Comparison of ENCODE assay signal across 8 cellular contexts in the genomic region with DNA sequence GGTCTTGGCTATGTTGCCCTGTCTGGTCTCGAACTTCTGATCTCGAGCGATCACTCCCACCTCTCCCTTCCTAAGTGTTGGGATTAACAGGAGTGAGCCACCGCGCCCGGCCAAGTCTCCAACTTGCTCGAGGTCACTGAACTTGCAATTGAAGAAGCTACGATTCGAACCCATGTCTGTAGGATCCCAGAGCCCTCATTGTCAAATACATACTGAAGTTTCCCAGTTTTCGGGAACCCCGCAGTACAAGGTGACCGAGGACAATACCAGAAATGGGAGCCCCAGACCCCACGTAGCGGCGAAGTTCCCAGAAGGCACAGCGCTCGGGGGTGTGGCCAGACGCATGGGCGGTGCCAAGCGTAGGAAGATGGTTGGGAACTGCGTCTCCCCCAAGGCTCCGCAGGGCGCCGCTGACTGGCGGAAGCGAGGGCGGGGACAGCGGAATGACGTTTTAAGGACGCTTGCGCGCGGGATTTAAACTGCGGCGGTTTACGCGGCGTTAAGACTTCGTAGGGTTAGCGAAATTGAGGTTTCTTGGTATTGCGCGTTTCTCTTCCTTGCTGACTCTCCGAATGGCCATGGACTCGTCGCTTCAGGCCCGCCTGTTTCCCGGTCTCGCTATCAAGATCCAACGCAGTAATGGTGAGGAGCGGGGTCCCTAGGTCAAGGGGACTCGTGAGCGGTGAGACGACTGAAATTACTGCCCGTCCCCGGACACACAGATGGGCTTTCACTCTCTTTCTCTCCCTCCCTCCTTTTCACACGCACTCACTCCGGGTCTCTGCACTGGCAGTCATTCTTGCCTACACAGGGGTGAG. TPM values are rescaled to one million over a fixed set of nuclear protein-coding genes. Genes with fewer than 3 reads are reported as not detected.
DNase-seq lines count a peak whose midpoint lies in the region; ATAC-seq and TF ChIP-seq lines count a peak whose summit lies in the region.

A gene (plus strand): TSS at position 477 of the 818 bp plus-strand sequence. CDS start 96 bp downstream, at position 573.

- no peaks in the 10 kb centered on the region for H4K20me1 ChIP-seq in KMS-11 (ENCODE audit: insufficient read depth)

- intact Hi-C loops in esophagus muscularis mucosa (cut with DNase I): no loop called here

- H3K4me1 ChIP-seq in KMS-11 (ENCODE audit: low read depth, poor library complexity, severe bottlenecking) (peaks cover 37% of the 10 kb centered on the region), Peyer's patch (peaks cover 0 to 9% (median 6%) of the 10 kb centered on the region in 4 donors), esophagus muscularis mucosa (peaks cover 9 to 12% (median 10%) of the 10 kb centered on the region in 4 donors), muscle layer of duodenum (ENCODE audit: control insufficient read depth in 1 of 2, insufficient read depth in 2 of 2, low read length in 2 of 2) (peaks cover 0 to 7% of the 10 kb centered on the region in 2 donors)

- H3K9me3 ChIP-seq in Peyer's patch (no peaks in the 10 kb centered on the region), esophagus muscularis mucosa (no peaks in the 10 kb centered on the region), muscle layer of duodenum (ENCODE audit: control insufficient read depth in 1 of 2, low read length in 2 of 2) (no peaks in the 10 kb centered on the region)

- H3K27me3 ChIP-seq in KMS-11 (ENCODE audit: insufficient read depth, low read depth) (no peaks in the 10 kb centered on the region), Peyer's patch (no peaks in the 10 kb centered on the region), esophagus muscularis mucosa (no peaks in the 10 kb centered on the region), muscle layer of duodenum (ENCODE audit: low read depth, low read length) (no peaks in the 10 kb centered on the region)

- H3K27ac ChIP-seq in KMS-11: peak within 1 kb of the TSS; percentile 53
- H3K27ac ChIP-seq in Peyer's patch: peak within 1 kb of the TSS; percentile 80 to 84 (median 83)
- peak within 1 kb of the TSS; percentile 81 to 90 (median 88) for H3K27ac ChIP-seq in esophagus muscularis mucosa (replicated peaks in 1 of 4)
- peak within 1 kb of the TSS; percentile 93 for H3K27ac ChIP-seq in muscle layer of duodenum (ENCODE audit: low read length)

- DNase-seq in DMS53 treated with DMSO at 0.1 percent for 48 hours (lab: John Stamatoyannopoulos, UW; ENCODE audit: unreplicated experiment) (peak; percentile 94), Peyer's patch (peak; percentile 95 to 98 (median 96)), esophagus muscularis mucosa (ENCODE audit: extremely low spot score) (peak; percentile 98)
- peak; percentile 99 for DNase-seq in activated T-cell treated with anti-CD3 and anti-CD28 coated beads, Interleukin-2, amount 50 U/mL, for 48 hours
- peak; percentile 93 to 94 for DNase-seq in stimulated activated CD8-positive, alpha-beta memory T cell treated with anti-CD3 and anti-CD28 coated beads, Interleukin-7, amount 100 ng/mL, for 4 hours (ENCODE audit: low read depth in 2 of 2)

- 0% methylated on average over 38 of the region's 57 CpGs for WGBS in esophagus muscularis mucosa

- TF ChIP-seq CTCF in KMS-11 (conservative IDR thresholded peaks at IDR 0.05; ENCODE audit: low read depth, low read length): no peak
- TF ChIP-seq CTCF in Peyer's patch (IDR thresholded peaks at IDR 0.05): peak in 1 of 6 experiments; percentile 21
- peak in 1 of 3 experiments; percentile 35 for TF ChIP-seq CTCF in esophagus muscularis mucosa (IDR thresholded peaks at IDR 0.05)

- peaks cover 48% of the 10 kb centered on the region for H3K79me2 ChIP-seq in KMS-11 (ENCODE audit: insufficient read depth, low read depth)

- peak; percentile 97 for ATAC-seq in GM21737 (IDR thresholded peaks at IDR 0.05; ENCODE audit: unreplicated experiment)

- H3K4me2 ChIP-seq in KMS-11: peak within 1 kb of the TSS; percentile 87

- TF ChIP-seq EP300 in esophagus muscularis mucosa (IDR thresholded peaks at IDR 0.05): peak; percentile 12

- peak within 1 kb of the TSS; percentile 64 for H3K9ac ChIP-seq in KMS-11

- no peaks in the 10 kb centered on the region; the same call in 1 of the 2 replicates for H3K36me3 ChIP-seq in KMS-11 (ENCODE audit: insufficient read depth)
- H3K36me3 ChIP-seq in Peyer's patch: no peaks in the 10 kb centered on the region
- H3K36me3 ChIP-seq in esophagus muscularis mucosa: no peaks in the 10 kb centered on the region
- H3K36me3 ChIP-seq in muscle layer of duodenum (ENCODE audit: control insufficient read depth in 1 of 2, insufficient read depth in 2 of 2, low read length in 2 of 2): no peaks in the 10 kb centered on the region

- TF ChIP-seq POLR2A in Peyer's patch (IDR thresholded peaks at IDR 0.05): peak; percentile 48 to 73
- TF ChIP-seq POLR2A in esophagus muscularis mucosa (IDR thresholded peaks at IDR 0.05; ENCODE audit: low read depth): peak; percentile 52

- H3K4me3 ChIP-seq in KMS-11 (IDR thresholded peaks at IDR 0.05; ENCODE audit: insufficient read depth, low read depth, low read length) (peak within 1 kb of the TSS; percentile 83), Peyer's patch (peak within 1 kb of the TSS; percentile 53 to 60 (median 56)), esophagus muscularis mucosa (peak within 1 kb of the TSS; percentile 57 to 67 (median 60)), muscle layer of duodenum (ENCODE audit: low read depth in 1 of 2, low read length in 2 of 2) (peak within 1 kb of the TSS; percentile 68 to 78)

- H2AFZ ChIP-seq in KMS-11 (ENCODE audit: low read depth): peak within 1 kb of the TSS; percentile 84

RNA-seq across cellular contexts. Expression of the gene that starts here (rescaled TPM):
- total RNA-seq in Peyer's patch (1 to 10 TPM; 2.5 to 8.3 (median 3.5) TPM), esophagus muscularis mucosa (1 to 10 TPM in 2 of 4 donors, under 1 TPM in 2; 0.17 to 1.2 (median 0.96) TPM)

Comparison
In these comparisons a context has a peak if more than half of its experiments do, and no peak if none do; other contexts are left out.
1. Peak in every context shown above with its lines: DNase-seq, ATAC-seq, H3K4me3 ChIP-seq and H3K27ac ChIP-seq.